Comparison of ENCODE assay signal across 20 cellular contexts in the genomic region with DNA sequence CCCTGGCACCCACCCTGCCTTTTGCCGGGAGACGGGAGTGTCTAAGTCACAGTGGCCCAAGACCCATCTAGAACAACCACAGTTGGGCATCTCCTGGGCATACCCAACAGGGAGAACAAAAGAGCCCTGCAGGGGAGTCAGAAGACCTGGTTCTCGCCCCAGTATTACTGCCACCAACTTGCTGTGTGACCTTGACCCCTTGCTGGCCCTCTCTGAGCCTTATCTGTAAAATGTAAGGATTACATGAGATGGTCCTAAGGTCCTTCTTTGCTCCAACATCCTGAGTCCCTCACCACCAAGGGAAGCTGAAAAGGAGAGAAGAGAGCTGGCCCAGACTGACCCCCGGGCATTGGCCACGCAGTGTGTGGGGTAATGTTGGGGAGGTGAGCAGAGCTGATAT.
DNase-seq lines count a peak whose midpoint lies in the region; ATAC-seq, FAIRE-seq and TF ChIP-seq lines count a peak whose summit lies in the region.
"Had no signal": no experiment of that assay in that cellular context is flagged by ENCODE, and none has a peak within 500 bp of the region (broad histone marks: within the 10 kb centered on the region; RNA-seq: fewer than 3 reads in every experiment).

No MANE protein-coding gene starts in this region.

- no peak for ATAC-seq in natural killer cell treated with Interleukin-12 subunit alpha and Interleukin-12 subunit beta and Interleukin-15 and Interleukin-18, amount 100 ng/mL, for 72 hours
- ATAC-seq in natural killer cell = no peak
- ATAC-seq in omental fat pad (ENCODE audit: low FRiP score) = no peak
- no peak for ATAC-seq in GM21515 (IDR thresholded peaks at IDR 0.05; ENCODE audit: unreplicated experiment)

- DNase-seq in natural killer cell treated with Interleukin-12 subunit alpha and Interleukin-12 subunit beta and Interleukin-15 and Interleukin-18, amount 100 ng/mL, for 72 hours (ENCODE audit: low spot score) = peak; percentile 44
- DNase-seq in natural killer cell = no peak
- DNase-seq in OCI-LY7 (ENCODE audit: low spot score) = no peak
- no peak for DNase-seq in H1 (ENCODE audit: low read depth in 1 of 2, low spot score in 2 of 2)
- no peak for DNase-seq in RPMI8226
- DNase-seq in omental fat pad (ENCODE audit: low spot score) = no peak
- DNase-seq: 8988T; CD8-positive, alpha-beta memory T cell; COR-L47; DMS 273 treated with DMSO at 0.1 percent for 48 hours; DMS53; GM23248; IMR-90 had no signal

- POLR2A ChIA-PET in OCI-LY7 (lab: Charles Lee) (no interaction called here), H1 (lab: Charles Lee; ENCODE audit: partially characterized antibody) (interaction anchor here (2.0 kb wide), 1 partner anchor 10 kb away, joined by 7 read pairs; no protein-coding TSS in a partner anchor)

- H3K36me3 ChIP-seq in OCI-LY7 (ENCODE audit: insufficient read depth, low read length) = no peaks in the 10 kb centered on the region
- no peaks in the 10 kb centered on the region; a peak in 1 of 8 replicates for H3K36me3 ChIP-seq in H1 (ENCODE audit: control insufficient read depth in 2 of 4, insufficient read depth in 4 of 4, low read length in 3 of 4)
- H3K36me3 ChIP-seq: BLaER1 had no signal

- FAIRE-seq in H1 (lab: Jason Lieb, UNC) = no peak
- FAIRE-seq: G401.6, GM12891, GM19239, HTR-8/SVneo had no signal

- H4K20me1 ChIP-seq in OCI-LY7 (ENCODE audit: insufficient read depth, low read length) (no peaks in the 10 kb centered on the region), H1 (replicated peaks in 1 of 2; ENCODE audit: control insufficient read depth in 1 of 2, insufficient read depth in 2 of 2, low read length in 2 of 2) (no peaks in the 10 kb centered on the region)
- H4K20me1 ChIP-seq: BLaER1 had no signal

- H2AFZ ChIP-seq in OCI-LY7 (ENCODE audit: low read length) = peak overlapping the region; percentile 75; the same call in 1 of the 2 replicates
- no peak overlapping the region for H2AFZ ChIP-seq in H1 (ENCODE audit: low read length)
- H2AFZ ChIP-seq: GM23248 had no signal

- peak overlapping the region; percentile 89; the same call in 1 of the 2 replicates for H2BK12ac ChIP-seq in H1 (ENCODE audit: low read depth, low read length)

- H2BK20ac ChIP-seq in H1 (ENCODE audit: low read length) = 0 out of 2 replicates have a peak overlapping the region, but pooled peaks have one; percentile 21

- H3K27me3 ChIP-seq in H1 (replicated peaks in 1 of 4; ENCODE audit: control insufficient read depth in 3 of 4, extremely low read depth in 1 of 4, insufficient read depth in 3 of 4, low read length in 3 of 4) = no peaks in the 10 kb centered on the region
- H3K27me3 ChIP-seq: BLaER1 had no signal

- H3K27ac Mint-ChIP-seq in natural killer cell treated with Interleukin-12 subunit alpha and Interleukin-12 subunit beta and Interleukin-15 and Interleukin-18, amount 100 ng/mL, for 72 hours = no peak overlapping the region
- H3K27ac Mint-ChIP-seq in natural killer cell = no peak overlapping the region
- H3K27ac Mint-ChIP-seq: CD14-positive monocyte had no signal

- H3K79me2 ChIP-seq in OCI-LY7 (ENCODE audit: insufficient read depth, low read depth, low read length) (no peaks in the 10 kb centered on the region), H1 (ENCODE audit: control insufficient read depth in 1 of 2, insufficient read depth in 2 of 2, low read length in 2 of 2) (no peaks in the 10 kb centered on the region)

- H3K36me3 Mint-ChIP-seq in natural killer cell treated with Interleukin-12 subunit alpha and Interleukin-12 subunit beta and Interleukin-15 and Interleukin-18, amount 100 ng/mL, for 72 hours = no peaks in the 10 kb centered on the region
- H3K36me3 Mint-ChIP-seq in natural killer cell = no peaks in the 10 kb centered on the region
- H3K36me3 Mint-ChIP-seq: CD14-positive monocyte had no signal

- no peak overlapping the region for H2BK15ac ChIP-seq in H1 (ENCODE audit: low read length)

- no peak for TF ChIP-seq RAD21 in H1 (IDR thresholded peaks at IDR 0.05 in 1 of 2, conservative IDR thresholded peaks at IDR 0.05 in 1 of 2; ENCODE audit: low read depth in 2 of 2, low read length in 2 of 2)

- peaks cover 51% of the 10 kb centered on the region for H3K4me1 ChIP-seq in OCI-LY7 (ENCODE audit: insufficient read depth, low read length, poor library complexity, severe bottlenecking)
- H3K4me1 ChIP-seq in H1 (replicated peaks in 1 of 4; ENCODE audit: control insufficient read depth in 3 of 4, insufficient read depth in 4 of 4, low read length in 3 of 4) = peaks cover 0 to 7% (median 4%) of the 10 kb centered on the region in 4 experiments; a peak in 4 of 7 replicates

- H3K27ac ChIP-seq in OCI-LY7 (ENCODE audit: low read depth, low read length, poor library complexity, severe bottlenecking) (no peak overlapping the region), H1 (ENCODE audit: low read depth, low read length) (no peak overlapping the region)
- H3K27ac ChIP-seq: BLaER1, GM23248 had no signal

- H3K9ac ChIP-seq in H1 (replicated peaks in 1 of 4; ENCODE audit: extremely low read depth in 1 of 4, low read depth in 3 of 4, low read length in 3 of 4) = no peak overlapping the region
- H3K9ac ChIP-seq: BLaER1, GM23248 had no signal

- no peak overlapping the region for H2BK120ac ChIP-seq in H1 (replicated peaks; ENCODE audit: low read depth, low read length)

- H3K4me3 ChIP-seq in OCI-LY7 (ENCODE audit: low read depth, low read length, poor library complexity, severe bottlenecking) = no peak overlapping the region
- H3K4me3 ChIP-seq in H1 (ENCODE audit: extremely low read depth in 1 of 4, insufficient read depth in 2 of 4, low read depth in 3 of 4, low read length in 4 of 4) = no peak overlapping the region
- H3K4me3 ChIP-seq: BLaER1, GM23248 had no signal

- no peak overlapping the region for H3K4me3 Mint-ChIP-seq in natural killer cell treated with Interleukin-12 subunit alpha and Interleukin-12 subunit beta and Interleukin-15 and Interleukin-18, amount 100 ng/mL, for 72 hours
- H3K4me3 Mint-ChIP-seq in natural killer cell = no peak overlapping the region
- H3K4me3 Mint-ChIP-seq: CD14-positive monocyte; CD8-positive, alpha-beta memory T cell had no signal

- BruUV-seq in OCI-LY7 (replicated peaks; lab: Mats Ljungman, UMichigan) = no TSS peak

- no peak overlapping the region for H3K56ac ChIP-seq in H1 (replicated peaks; ENCODE audit: insufficient read length, low read depth, low read length)

- H3K23me2 ChIP-seq in H1 (ENCODE audit: low read depth, low read length) = no peaks in the 10 kb centered on the region

- no peak overlapping the region for H3K14ac ChIP-seq in H1 (ENCODE audit: insufficient read length)

- TF ChIP-seq POLR2A in H1 (IDR thresholded peaks at IDR 0.05; ENCODE audit: control extremely low read depth in 1 of 2, low read depth in 2 of 2, low read length in 2 of 2) = no peak

- no peak overlapping the region for H4K5ac ChIP-seq in H1 (ENCODE audit: insufficient read length, low read depth, low read length)

- no peak overlapping the region for H3K18ac ChIP-seq in H1 (ENCODE audit: extremely low read depth, low read length)

- TF ChIP-seq CTCF in natural killer cell (IDR thresholded peaks at IDR 0.05) (no peak), OCI-LY7 (conservative IDR thresholded peaks at IDR 0.05; ENCODE audit: low read length) (no peak), H1 (IDR thresholded peaks at IDR 0.05; ENCODE audit: control extremely low read depth in 1 of 3, insufficient read depth in 1 of 3, low read depth in 1 of 3, low read length in 3 of 3) (no peak), omental fat pad (IDR thresholded peaks at IDR 0.05) (no peak)

- CTCF ChIA-PET in OCI-LY7 (lab: Charles Lee; ENCODE audit: unreplicated experiment) (no interaction called here), H1 (lab: Charles Lee; ENCODE audit: partially characterized antibody) (interaction anchor here (0.6 to 1.8 kb wide), 6 partner anchors 8 to 1073 kb away, joined by 3 to 12 read pairs (median 3); no protein-coding TSS in a partner anchor)

- H3K9me2 ChIP-seq in OCI-LY7 (ENCODE audit: insufficient read depth, low read length) = no peaks in the 10 kb centered on the region

- intact Hi-C loops in natural killer cell (cut with micrococcal nuclease) (no loop called here), OCI-LY7 (cut with micrococcal nuclease; ENCODE audit: unreplicated experiment) (loop anchor here (5.0 kb wide), 1 partner anchor 140 kb away; a partner anchor contains a TSS)

- H3K79me1 ChIP-seq in H1 (ENCODE audit: low read depth, low read length) = no peaks in the 10 kb centered on the region

- H2BK5ac ChIP-seq in H1 (ENCODE audit: low read depth, low read length) = no peak overlapping the region

- H4K91ac ChIP-seq in H1 (replicated peaks; ENCODE audit: insufficient read length, low read length) = no peak overlapping the region

- no peak for TF ChIP-seq EP300 in H1 (IDR thresholded peaks at IDR 0.05; ENCODE audit: borderline replicate concordance in 1 of 2, low read depth in 2 of 2, low read length in 2 of 2)

- H3K4ac ChIP-seq in H1 (replicated peaks; ENCODE audit: insufficient read length, low read depth, low read length) = no peak overlapping the region

- H4K8ac ChIP-seq in H1 (ENCODE audit: extremely low read depth, insufficient read depth, low read length) = no peak overlapping the region

- 90% methylated on average over 5 of the region's 5 CpGs; no CpG with 5 or more reads in 1 of the 2 experiments for WGBS in H1 (ENCODE audit: extremely low coverage in 1 of 2, insufficient coverage in 1 of 2, insufficient read length in 1 of 2, insufficient replicate concordance in 2 of 2, low coverage in 1 of 2, low lambda C conversion rate in 2 of 2, missing lambda C conversion rate in 1 of 2), 2 experiments

- H3K9me3 Mint-ChIP-seq in natural killer cell treated with Interleukin-12 subunit alpha and Interleukin-12 subunit beta and Interleukin-15 and Interleukin-18, amount 100 ng/mL, for 72 hours = no peaks in the 10 kb centered on the region
- no peaks in the 10 kb centered on the region for H3K9me3 Mint-ChIP-seq in natural killer cell
- H3K9me3 Mint-ChIP-seq: CD14-positive monocyte; CD8-positive, alpha-beta memory T cell had no signal

- no peaks in the 10 kb centered on the region for H3K4me1 Mint-ChIP-seq in natural killer cell treated with Interleukin-12 subunit alpha and Interleukin-12 subunit beta and Interleukin-15 and Interleukin-18, amount 100 ng/mL, for 72 hours (ENCODE audit: low read depth in 2 of 2)
- no peaks in the 10 kb centered on the region for H3K4me1 Mint-ChIP-seq in natural killer cell

- H2AK5ac ChIP-seq in H1 (ENCODE audit: low read depth, low read length) = no peak overlapping the region

- H3K9me3 ChIP-seq in OCI-LY7 (ENCODE audit: low read length) (no peaks in the 10 kb centered on the region), H1 (ENCODE audit: insufficient read depth in 2 of 2, low read depth in 1 of 2, low read length in 1 of 2) (no peaks in the 10 kb centered on the region)
- H3K9me3 ChIP-seq: BLaER1 had no signal

- no peak overlapping the region for H3K23ac ChIP-seq in H1 (ENCODE audit: insufficient read length)

- H3K27me3 Mint-ChIP-seq in natural killer cell treated with Interleukin-12 subunit alpha and Interleukin-12 subunit beta and Interleukin-15 and Interleukin-18, amount 100 ng/mL, for 72 hours = peaks cover 0 to 9% of the 10 kb centered on the region in 2 donors
- peaks cover 4 to 5% of the 10 kb centered on the region in 2 donors for H3K27me3 Mint-ChIP-seq in natural killer cell (ENCODE audit: low read depth in 2 of 2)

- H3K4me2 ChIP-seq in OCI-LY7 (ENCODE audit: low read length) = no peak overlapping the region
- no peak overlapping the region for H3K4me2 ChIP-seq in H1 (ENCODE audit: insufficient read depth in 1 of 2, low read depth in 2 of 2, low read length in 2 of 2)
